In genomic region chr7:124811341-124811740, GRCh38 we compare ENCODE assay signal across 28 cellular contexts. TPM values are rescaled to one million over a fixed set of nuclear protein-coding genes. Genes with fewer than 3 reads are reported as not detected.
"Had no signal": no experiment of that assay in that cellular context is flagged by ENCODE, and none has a peak within 500 bp of the region (broad histone marks: within the 10 kb centered on the region; RNA-seq: fewer than 3 reads in every experiment).

No MANE protein-coding gene starts in this region.

- H3K4me3 Mint-ChIP-seq: activated CD4-positive, alpha-beta memory T cell treated with anti-CD3 and anti-CD28 coated beads, Interleukin-2, amount 10 ng/mL, durations not matched to agents 7 days and 5 days; activated CD4-positive, alpha-beta T cell treated with anti-CD3 and anti-CD28 coated beads, Interleukin-2, amount 10 ng/mL, durations not matched to agents 7 days and 5 days; activated naive CD4-positive, alpha-beta T cell treated with anti-CD3 and anti-CD28 coated beads, Interleukin-2, amount 10 ng/mL, durations not matched to agents 7 days and 5 days; activated naive CD8-positive, alpha-beta T cell treated with anti-CD3 and anti-CD28 coated beads, Interleukin-2, amount 10 ng/mL, durations not matched to agents 7 days and 5 days; activated T-cell treated with anti-CD3 and anti-CD28 coated beads, Interleukin-2, amount 50 U/mL, for 24 hours; activated T-cell treated with anti-CD3 and anti-CD28 coated beads, Interleukin-2, amount 50 U/mL, for 72 hours; brain; dendritic cell treated with granulocyte-macrophage colony-stimulating factor and Interleukin-4, amounts not matched to agents 40 ng/mL and 50 ng/mL, for 4 days; endodermal cell had no signal

- H3K36me3 Mint-ChIP-seq: activated naive CD4-positive, alpha-beta T cell treated with anti-CD3 and anti-CD28 coated beads, Interleukin-2, amount 10 ng/mL, durations not matched to agents 7 days and 5 days; activated naive CD4-positive, alpha-beta T cell treated with anti-CD3 and anti-CD28 coated beads, Interleukin-2, amount 50 U/mL, for 72 hours; activated naive CD8-positive, alpha-beta T cell treated with anti-CD3 and anti-CD28 coated beads, Interleukin-2, amount 10 ng/mL, durations not matched to agents 7 days and 5 days; brain had no signal

- H3K27me3 ChIP-seq: ascending aorta, breast epithelium, cardiac muscle cell had no signal

- H3K9me3 ChIP-seq: ascending aorta, breast epithelium had no signal

- H3K4me1 ChIP-seq: ascending aorta, breast epithelium had no signal

- H3K27ac ChIP-seq: ascending aorta, breast epithelium, cardiac muscle cell, coronary artery, dorsolateral prefrontal cortex had no signal

- H3K27ac Mint-ChIP-seq: activated CD4-positive, alpha-beta memory T cell treated with anti-CD3 and anti-CD28 coated beads, Interleukin-2, amount 10 ng/mL, durations not matched to agents 7 days and 5 days; activated CD4-positive, alpha-beta T cell treated with anti-CD3 and anti-CD28 coated beads, Interleukin-2, amount 10 ng/mL, durations not matched to agents 7 days and 5 days; activated naive CD4-positive, alpha-beta T cell treated with anti-CD3 and anti-CD28 coated beads, Interleukin-2, amount 10 ng/mL, durations not matched to agents 7 days and 5 days; activated naive CD4-positive, alpha-beta T cell treated with anti-CD3 and anti-CD28 coated beads, Interleukin-2, amount 50 U/mL, for 72 hours; activated naive CD8-positive, alpha-beta T cell treated with anti-CD3 and anti-CD28 coated beads, Interleukin-2, amount 10 ng/mL, durations not matched to agents 7 days and 5 days; activated T-cell treated with anti-CD3 and anti-CD28 coated beads, Interleukin-2, amount 50 U/mL, for 24 hours; activated T-cell treated with anti-CD3 and anti-CD28 coated beads, Interleukin-2, amount 50 U/mL, for 72 hours; brain; dendritic cell treated with granulocyte-macrophage colony-stimulating factor and Interleukin-4, amounts not matched to agents 40 ng/mL and 50 ng/mL, for 4 days; endodermal cell had no signal

- DNase-seq: activated CD4-positive, alpha-beta memory T cell treated with anti-CD3 and anti-CD28 coated beads, Interleukin-2, amount 10 ng/mL, durations not matched to agents 7 days and 5 days; activated CD4-positive, alpha-beta T cell treated with anti-CD3 and anti-CD28 coated beads for 1 hour; activated CD4-positive, alpha-beta T cell treated with anti-CD3 and anti-CD28 coated beads for 4 hours; activated CD4-positive, alpha-beta T cell treated with anti-CD3 and anti-CD28 coated beads, Interleukin-2, amount 10 ng/mL, durations not matched to agents 7 days and 5 days; activated CD4-positive, alpha-beta T cell treated with anti-CD3 and anti-CD28 coated beads, Interleukin-2, amount 50 U/mL, for 4 hours; activated CD8-positive, alpha-beta memory T cell treated with anti-CD3 and anti-CD28 coated beads, Interleukin-2, amount 50 U/mL, for 48 hours; activated gamma-delta T cell; activated naive CD4-positive, alpha-beta T cell; activated naive CD4-positive, alpha-beta T cell treated with anti-CD3 and anti-CD28 coated beads, Interleukin-2, amount 10 ng/mL, durations not matched to agents 7 days and 5 days; activated naive CD8-positive, alpha-beta T cell treated with anti-CD3 and anti-CD28 coated beads, Interleukin-2, amount 10 ng/mL, durations not matched to agents 7 days and 5 days; activated T-cell treated with anti-CD3 and anti-CD28 coated beads for 4 hours; activated T-cell treated with anti-CD3 and anti-CD28 coated beads, Interleukin-2, amount 50 U/mL, for 24 hours; activated T-cell treated with anti-CD3 and anti-CD28 coated beads, Interleukin-2, amount 50 U/mL, for 72 hours; central memory CD4-positive, alpha-beta T cell; cerebellar nuclear complex; dorsolateral prefrontal cortex; effector memory CD4-positive, alpha-beta T cell; endodermal cell; foreskin fibroblast; T-helper 2 cell had no signal

- H3K36me3 ChIP-seq: ascending aorta, breast epithelium, cardiac muscle cell had no signal

- H3K9me3 Mint-ChIP-seq: activated CD4-positive, alpha-beta memory T cell treated with anti-CD3 and anti-CD28 coated beads, Interleukin-2, amount 10 ng/mL, durations not matched to agents 7 days and 5 days; activated CD4-positive, alpha-beta T cell treated with anti-CD3 and anti-CD28 coated beads, Interleukin-2, amount 10 ng/mL, durations not matched to agents 7 days and 5 days; activated naive CD4-positive, alpha-beta T cell treated with anti-CD3 and anti-CD28 coated beads, Interleukin-2, amount 10 ng/mL, durations not matched to agents 7 days and 5 days; activated naive CD4-positive, alpha-beta T cell treated with anti-CD3 and anti-CD28 coated beads, Interleukin-2, amount 50 U/mL, for 72 hours; activated naive CD8-positive, alpha-beta T cell treated with anti-CD3 and anti-CD28 coated beads, Interleukin-2, amount 10 ng/mL, durations not matched to agents 7 days and 5 days; activated T-cell treated with anti-CD3 and anti-CD28 coated beads, Interleukin-2, amount 50 U/mL, for 24 hours; activated T-cell treated with anti-CD3 and anti-CD28 coated beads, Interleukin-2, amount 50 U/mL, for 72 hours; brain; dendritic cell treated with granulocyte-macrophage colony-stimulating factor and Interleukin-4, amounts not matched to agents 40 ng/mL and 50 ng/mL, for 4 days; endodermal cell had no signal

- ATAC-seq: activated naive CD4-positive, alpha-beta T cell treated with anti-CD3 and anti-CD28 coated beads, Interleukin-2, amount 50 U/mL, for 72 hours; activated T-cell treated with anti-CD3 and anti-CD28 coated beads, Interleukin-2, amount 50 U/mL, for 72 hours; esophagus mucosa had no signal

- H3K4me1 Mint-ChIP-seq: activated CD4-positive, alpha-beta memory T cell treated with anti-CD3 and anti-CD28 coated beads, Interleukin-2, amount 10 ng/mL, durations not matched to agents 7 days and 5 days; activated CD4-positive, alpha-beta T cell treated with anti-CD3 and anti-CD28 coated beads, Interleukin-2, amount 10 ng/mL, durations not matched to agents 7 days and 5 days; activated naive CD4-positive, alpha-beta T cell treated with anti-CD3 and anti-CD28 coated beads, Interleukin-2, amount 10 ng/mL, durations not matched to agents 7 days and 5 days; activated naive CD8-positive, alpha-beta T cell treated with anti-CD3 and anti-CD28 coated beads, Interleukin-2, amount 10 ng/mL, durations not matched to agents 7 days and 5 days had no signal

- H3K4me3 ChIP-seq: ascending aorta, breast epithelium, cardiac muscle cell, coronary artery had no signal

RNA-seq across cellular contexts. Expression of gene GPR37, which starts 45.7 kb away (rescaled TPM):
- total RNA-seq: activated CD4-positive, alpha-beta memory T cell treated with anti-CD3 and anti-CD28 coated beads, Interleukin-2, amount 10 ng/mL, durations not matched to agents 7 days and 5 days; activated CD4-positive, alpha-beta T cell treated with anti-CD3 and anti-CD28 coated beads, Interleukin-2, amount 10 ng/mL, durations not matched to agents 7 days and 5 days; activated naive CD4-positive, alpha-beta T cell treated with anti-CD3 and anti-CD28 coated beads, Interleukin-2, amount 50 U/mL, for 72 hours; activated naive CD8-positive, alpha-beta T cell treated with anti-CD3 and anti-CD28 coated beads, Interleukin-2, amount 10 ng/mL, durations not matched to agents 7 days and 5 days; activated T-cell treated with anti-CD3 and anti-CD28 coated beads, Interleukin-2, amount 50 U/mL, for 72 hours; ascending aorta had no signal
